In the genomic region with DNA sequence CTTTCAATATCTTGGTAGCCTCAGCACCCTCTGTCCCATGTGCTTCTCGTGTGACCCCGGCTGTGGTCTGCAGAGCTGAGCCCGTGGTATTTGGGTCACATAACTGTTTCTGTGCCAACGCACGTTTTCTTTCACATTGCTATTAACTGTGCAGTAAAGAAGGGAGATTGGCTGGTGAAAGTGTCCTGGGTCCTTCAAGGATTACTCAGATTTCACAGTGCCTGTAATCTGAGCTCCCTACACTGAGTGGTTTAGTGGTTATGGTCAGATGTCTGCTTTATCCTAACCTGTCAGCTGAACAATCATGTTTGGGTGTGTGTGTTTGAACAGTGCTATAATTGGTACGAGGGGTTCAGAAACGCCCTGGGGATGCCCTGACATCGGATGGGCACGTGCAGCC, we compare ENCODE assay signal across 8 cellular contexts.
DNase-seq lines count a peak whose midpoint lies in the region; ATAC-seq and TF ChIP-seq lines count a peak whose summit lies in the region.

No MANE protein-coding gene starts in this region.

- H3K4me1 Mint-ChIP-seq in osteocyte (ENCODE audit: unreplicated experiment): peaks cover 27% of the 10 kb centered on the region

- H3K27me3 Mint-ChIP-seq in osteocyte (ENCODE audit: unreplicated experiment): no peaks in the 10 kb centered on the region

- peak; percentile 34 for DNase-seq in ELR (ENCODE audit: low read depth)
- DNase-seq in NCI-H2196 (lab: John Stamatoyannopoulos, UW; ENCODE audit: unreplicated experiment): peak; percentile 88
- DNase-seq in epidermal melanocyte (ENCODE audit: insufficient read length, low spot score): peak; percentile 77
- DNase-seq in osteocyte (ENCODE audit: extremely low spot score, unreplicated experiment): no peak
- no peak for DNase-seq in NCI-H1694 (lab: John Stamatoyannopoulos, UW)
- DNase-seq in activated CD8-positive, alpha-beta memory T cell treated with anti-CD3 and anti-CD28 coated beads for 24 hours: no peak

- no peak for TF ChIP-seq CTCF in osteocyte (IDR thresholded peaks at IDR 0.05)

- no peak overlapping the region for H3K4me3 Mint-ChIP-seq in osteocyte (ENCODE audit: unreplicated experiment)

- H3K9me3 Mint-ChIP-seq in osteocyte (ENCODE audit: unreplicated experiment): peaks cover 3% of the 10 kb centered on the region

- ATAC-seq in GM19463 (IDR thresholded peaks at IDR 0.05; ENCODE audit: unreplicated experiment) (no peak), GM18517 (IDR thresholded peaks at IDR 0.05; ENCODE audit: unreplicated experiment) (no peak)

- H3K36me3 Mint-ChIP-seq in osteocyte (ENCODE audit: unreplicated experiment): no peaks in the 10 kb centered on the region

- H3K27ac Mint-ChIP-seq in osteocyte (ENCODE audit: unreplicated experiment): peak overlapping the region; percentile 68

Comparison
In these comparisons a context has a peak if more than half of its experiments do, and no peak if none do; other contexts are left out.
1. DNase-seq: peak in ELR (single experiment), NCI-H2196 (single experiment) and epidermal melanocyte (single experiment); none in osteocyte (single experiment), NCI-H1694 (single experiment) and activated CD8-positive, alpha-beta memory T cell treated with anti-CD3 and anti-CD28 coated beads for 24 hours (single experiment).